12 cellular contexts compared by ENCODE assay signal in the genomic region with DNA sequence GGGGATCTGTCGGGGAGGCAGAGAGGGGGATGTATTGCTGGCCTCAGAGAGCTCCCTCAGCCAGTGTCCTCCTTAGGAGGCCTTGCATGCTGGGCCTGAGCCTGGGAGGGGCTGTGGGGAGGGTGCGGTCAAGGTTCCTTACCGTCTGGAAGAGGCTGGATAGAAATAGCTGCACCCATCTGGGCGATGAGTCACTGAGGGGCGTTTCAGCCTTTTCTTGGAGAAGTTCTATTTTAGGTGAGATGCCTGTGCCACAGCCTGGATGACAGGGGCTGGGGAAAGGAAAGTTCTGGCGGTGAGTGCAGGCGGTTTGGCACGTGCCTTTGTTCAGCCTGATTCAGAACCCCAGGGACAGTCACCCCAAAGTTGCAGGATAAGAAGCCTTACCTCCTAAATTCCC. TPM values are rescaled to one million over a fixed set of nuclear protein-coding genes. Genes with fewer than 3 reads are reported as not detected.
A peak's percentile ranks its signal among the peaks of the same experiment; 100 is the strongest.
DNase-seq lines count a peak whose midpoint lies in the region; ATAC-seq and FAIRE-seq lines count a peak whose summit lies in the region.
"Had no signal": no experiment of that assay in that cellular context is flagged by ENCODE, and none has a peak within 500 bp of the region (broad histone marks: within the 10 kb centered on the region; RNA-seq: fewer than 3 reads in every experiment).

No MANE protein-coding gene starts in this region.

- POLR2A ChIA-PET in T-cell (lab: Charles Lee), result no interaction called here

- DNase-seq in HCEC 1CT (peak; percentile 33), RCC 7860 (ENCODE audit: low spot score) (peak; percentile 36), stromal cell of bone marrow (ENCODE audit: low read depth) (peak; percentile 7), DMS153 treated with DMSO at 0.1 percent for 48 hours (lab: John Stamatoyannopoulos, UW; ENCODE audit: unreplicated experiment) (no peak), T-cell (no peak)
- DNase-seq: activated CD4-positive, alpha-beta T cell treated with anti-CD3 and anti-CD28 coated beads for 48 hours; activated naive CD8-positive, alpha-beta T cell treated with anti-CD3 and anti-CD28 coated beads, Interleukin-2, amount 10 ng/mL, durations not matched to agents 7 days and 5 days; esophagus squamous epithelium; right lobe of liver; RPMI8226 had no signal

- no peaks in the 10 kb centered on the region for H3K4me1 Mint-ChIP-seq in T-cell

- H3K36me3 Mint-ChIP-seq in T-cell, result no peaks in the 10 kb centered on the region
- H3K36me3 Mint-ChIP-seq: activated naive CD8-positive, alpha-beta T cell treated with anti-CD3 and anti-CD28 coated beads, Interleukin-2, amount 10 ng/mL, durations not matched to agents 7 days and 5 days had no signal

- H3K4me3 Mint-ChIP-seq in T-cell, result no peak overlapping the region
- H3K4me3 Mint-ChIP-seq: activated naive CD8-positive, alpha-beta T cell treated with anti-CD3 and anti-CD28 coated beads, Interleukin-2, amount 10 ng/mL, durations not matched to agents 7 days and 5 days had no signal

- CTCF ChIA-PET in T-cell (lab: Charles Lee), result no interaction called here

- H3K9me3 Mint-ChIP-seq in T-cell, result no peaks in the 10 kb centered on the region
- H3K9me3 Mint-ChIP-seq: activated naive CD8-positive, alpha-beta T cell treated with anti-CD3 and anti-CD28 coated beads, Interleukin-2, amount 10 ng/mL, durations not matched to agents 7 days and 5 days had no signal

- no peak overlapping the region for H3K27ac Mint-ChIP-seq in T-cell
- H3K27ac Mint-ChIP-seq: activated naive CD8-positive, alpha-beta T cell treated with anti-CD3 and anti-CD28 coated beads, Interleukin-2, amount 10 ng/mL, durations not matched to agents 7 days and 5 days had no signal

- no peaks in the 10 kb centered on the region for H3K27me3 Mint-ChIP-seq in T-cell

- FAIRE-seq in RCC 7860 (lab: Jason Lieb, UNC), result no peak

- ATAC-seq in esophagus mucosa (peak; percentile 81), GM18867 (IDR thresholded peaks at IDR 0.05; ENCODE audit: unreplicated experiment) (no peak), T-cell (replicated peaks in 1 of 4) (no peak)
- ATAC-seq: right lobe of liver had no signal

RNA-seq across cellular contexts. Expression of gene APEH, which starts 35.7 kb away (rescaled TPM):
- total RNA-seq in esophagus mucosa (103 TPM), T-cell (100 to 1,000 TPM in 4 of 5 donors, 10 to 100 TPM in 1; 82.8 to 162 (median 141) TPM)

RNA-seq across cellular contexts. Expression of gene MST1, which starts 50.8 kb away (rescaled TPM):
- total RNA-seq in esophagus mucosa (7.6 TPM), T-cell (10 to 100 TPM in 4 of 5 donors, 1 to 10 TPM in 1; 9.9 to 16.1 (median 12.6) TPM)

RNA-seq across cellular contexts. Expression of gene RNF123, which starts 50.9 kb away (rescaled TPM):
- 19.4 TPM for total RNA-seq in esophagus mucosa
- 10 to 100 TPM; 40.9 to 79.8 (median 72.8) TPM for total RNA-seq in T-cell

Comparison
In these comparisons a context has a peak if more than half of its experiments do, and no peak if none do; other contexts are left out.
1. DNase-seq: peak in HCEC 1CT (single experiment), RCC 7860 (single experiment) and stromal cell of bone marrow (single experiment); none in DMS153 treated with DMSO at 0.1 percent for 48 hours (single experiment) and T-cell (0 of 34).